ENCODE assay signal across 14 cellular contexts in the genomic region with DNA sequence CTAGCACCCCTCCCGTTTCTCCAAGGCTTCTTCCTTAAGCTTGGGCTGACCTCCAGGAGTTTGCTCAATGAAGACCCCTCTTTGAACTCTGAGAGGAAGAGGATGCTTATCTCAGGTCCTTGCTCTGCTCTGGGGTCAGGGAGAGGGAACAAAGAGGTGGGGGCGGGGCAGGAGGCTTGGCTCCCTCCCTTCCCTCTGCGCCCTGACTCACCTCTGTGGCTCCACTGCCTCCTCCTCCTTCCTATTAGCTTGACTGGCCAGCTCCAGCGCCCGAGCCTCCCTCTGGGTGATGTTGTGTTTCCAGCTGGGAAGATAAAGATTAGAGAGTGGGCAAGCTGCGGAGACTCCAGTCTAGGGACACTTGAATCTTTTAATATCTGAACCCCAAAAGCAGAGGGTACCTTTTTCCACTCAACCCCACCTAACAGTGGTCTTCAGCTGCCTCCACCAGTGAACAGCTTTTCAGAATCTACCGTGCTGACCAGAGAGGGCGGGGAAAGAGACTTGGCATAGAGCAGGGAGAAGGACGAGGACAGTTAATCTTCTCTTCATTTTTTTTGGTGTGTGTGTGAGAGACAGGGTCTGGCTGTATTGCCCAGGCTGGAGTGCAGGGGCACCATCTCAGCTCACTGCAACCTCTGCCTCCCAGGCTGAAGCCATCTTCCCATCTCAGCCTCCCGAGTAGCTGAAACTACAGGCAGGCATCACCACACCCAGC. TPM values are rescaled to one million over a fixed set of nuclear protein-coding genes. Genes with fewer than 3 reads are reported as not detected.
DNase-seq lines count a peak whose midpoint lies in the region; TF ChIP-seq lines count a peak whose summit lies in the region.
"Had no signal": no experiment of that assay in that cellular context is flagged by ENCODE, and none has a peak within 500 bp of the region (broad histone marks: within the 10 kb centered on the region; RNA-seq: fewer than 3 reads in every experiment).

No MANE protein-coding gene starts in this region.

- 27% methylated on average over 9 of the region's 10 CpGs for WGBS in HUES64

- no peak overlapping the region; the same call in 1 of the 2 replicates for H3K9ac ChIP-seq in HUES64 (ENCODE audit: low read depth, low read length)

- peak; percentile 79 for DNase-seq in AG20443 (ENCODE audit: low spot score)
- peak; percentile 69 for DNase-seq in astrocyte of the spinal cord (ENCODE audit: low read depth, low spot score)
- DNase-seq in kidney glomerular epithelial cell (lab: John Stamatoyannopoulos, UW), result peak; percentile 38
- DNase-seq in occipital lobe (lab: John Stamatoyannopoulos, UW), result no peak
- DNase-seq in DMS79 treated with DMSO at 0.1 percent for 48 hours (lab: John Stamatoyannopoulos, UW), result no peak
- DNase-seq in NCI-H774 (lab: John Stamatoyannopoulos, UW), result no peak
- DNase-seq in RPMI8226, result no peak
- DNase-seq: activated CD4-positive, alpha-beta T cell treated with anti-CD3 and anti-CD28 coated beads, Interleukin-2, amount 10 ng/mL, durations not matched to agents 24 days and 14 days; activated naive CD8-positive, alpha-beta T cell treated with anti-CD3 and anti-CD28 coated beads, Interleukin-2, amount 10 ng/mL, durations not matched to agents 7 days and 5 days; C1 segment of cervical spinal cord; naive thymus-derived CD4-positive, alpha-beta T cell; NCI-H1105 had no signal

- 0 out of 2 replicates have a peak overlapping the region, but pooled peaks have one; percentile 12 for H3K4me3 ChIP-seq in HUES64 (ENCODE audit: low read length)
- H3K4me3 ChIP-seq in astrocyte of the spinal cord (ENCODE audit: low read depth, low read length), result no peak overlapping the region

- TF ChIP-seq CTCF in astrocyte of the spinal cord (IDR thresholded peaks at IDR 0.05; ENCODE audit: low read depth, low read length), result no peak

- in situ Hi-C loops in astrocyte of the spinal cord (cut with HindIII; ENCODE audit: low sequenced_read_pairs), result no loop called here

- no peaks in the 10 kb centered on the region for H3K9me3 ChIP-seq in HUES64 (ENCODE audit: insufficient read depth, low read depth, low read length)

- no peak overlapping the region for H3K27ac ChIP-seq in HUES64 (ENCODE audit: low read depth, low read length)
- H3K27ac ChIP-seq: foreskin keratinocyte had no signal

- no peaks in the 10 kb centered on the region for H3K36me3 ChIP-seq in HUES64 (ENCODE audit: insufficient read depth, low read length)

- peaks cover 18% of the 10 kb centered on the region for H3K4me1 ChIP-seq in HUES64 (ENCODE audit: insufficient read depth, low read length)
- H3K4me1 ChIP-seq: foreskin keratinocyte had no signal

- H3K27me3 ChIP-seq in HUES64 (ENCODE audit: insufficient read depth, low read length), result no peaks in the 10 kb centered on the region

RNA-seq across cellular contexts. Expression of gene GIP, which starts 6.7 kb away (rescaled TPM):
- 0.85 TPM for polyA plus RNA-seq in HUES64 (2013, experiment 1 of 2)
- 1.1 TPM for polyA plus RNA-seq in HUES64 (2013, experiment 2 of 2)
- total RNA-seq in occipital lobe, result not detected
- total RNA-seq: activated CD4-positive, alpha-beta T cell treated with anti-CD3 and anti-CD28 coated beads, Interleukin-2, amount 10 ng/mL, durations not matched to agents 24 days and 14 days; activated naive CD8-positive, alpha-beta T cell treated with anti-CD3 and anti-CD28 coated beads, Interleukin-2, amount 10 ng/mL, durations not matched to agents 7 days and 5 days; foreskin keratinocyte; naive thymus-derived CD4-positive, alpha-beta T cell had no signal
- polyA plus RNA-seq: foreskin keratinocyte; naive thymus-derived CD4-positive, alpha-beta T cell had no signal

RNA-seq across cellular contexts. Expression of gene SNF8, which starts 17.0 kb away (rescaled TPM):
- polyA plus RNA-seq in HUES64 (2013, experiment 1 of 2), result 105 TPM
- 125 TPM for polyA plus RNA-seq in HUES64 (2013, experiment 2 of 2)
- 38.4 TPM for total RNA-seq in occipital lobe

RNA-seq across cellular contexts. Expression of gene IGF2BP1, which starts 35.5 kb away (rescaled TPM):
- polyA plus RNA-seq in HUES64 (2013, experiment 1 of 2), result 127 TPM
- polyA plus RNA-seq in HUES64 (2013, experiment 2 of 2), result 130 TPM
- 1.9 TPM for total RNA-seq in occipital lobe
- total RNA-seq: activated CD4-positive, alpha-beta T cell treated with anti-CD3 and anti-CD28 coated beads, Interleukin-2, amount 10 ng/mL, durations not matched to agents 24 days and 14 days; activated naive CD8-positive, alpha-beta T cell treated with anti-CD3 and anti-CD28 coated beads, Interleukin-2, amount 10 ng/mL, durations not matched to agents 7 days and 5 days; foreskin keratinocyte; naive thymus-derived CD4-positive, alpha-beta T cell had no signal
- polyA plus RNA-seq: foreskin keratinocyte; naive thymus-derived CD4-positive, alpha-beta T cell had no signal

RNA-seq across cellular contexts. Expression of gene UBE2Z, which starts 53.5 kb away (rescaled TPM):
- polyA plus RNA-seq in HUES64 (2013, experiment 1 of 2), result 54.4 TPM
- 50.0 TPM for polyA plus RNA-seq in HUES64 (2013, experiment 2 of 2)
- total RNA-seq in occipital lobe, result 60.0 TPM

Comparison
In these comparisons a context has a peak if more than half of its experiments do, and no peak if none do; other contexts are left out.
1. DNase-seq: peak in AG20443 (single experiment), astrocyte of the spinal cord (single experiment) and kidney glomerular epithelial cell (single experiment); none in occipital lobe (single experiment), DMS79 treated with DMSO at 0.1 percent for 48 hours (single experiment), NCI-H774 (single experiment) and RPMI8226 (single experiment).